9 cellular contexts compared by ENCODE assay signal in the genomic region with DNA sequence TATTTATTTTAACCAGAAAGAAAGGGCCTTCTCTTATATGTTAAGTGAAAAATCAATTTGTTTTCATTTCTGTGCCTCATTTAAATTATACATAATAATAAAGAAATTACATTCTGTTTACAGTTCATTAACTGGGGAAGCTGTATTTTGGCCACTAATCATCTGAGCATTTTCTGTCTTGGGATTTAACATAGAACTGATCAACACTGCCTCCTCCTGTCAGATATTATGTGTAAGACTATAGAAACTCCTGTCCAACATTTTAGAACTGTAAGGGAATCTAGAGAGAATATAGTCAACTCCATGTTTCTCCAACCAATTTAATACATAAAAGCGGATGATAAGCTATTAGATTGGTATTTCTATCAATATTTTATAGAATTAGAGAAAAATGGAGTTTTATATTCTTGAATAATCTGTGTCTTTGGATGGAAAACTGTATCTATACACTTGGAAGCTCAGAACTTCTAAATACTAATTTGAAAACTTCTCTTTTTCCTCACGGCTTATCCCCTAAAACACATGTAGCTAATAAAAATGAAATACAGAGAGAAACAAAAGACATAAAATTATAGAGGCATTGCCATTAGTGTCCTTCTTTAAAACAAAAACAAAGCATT. TPM values are rescaled to one million over a fixed set of nuclear protein-coding genes. Genes with fewer than 3 reads are reported as not detected.
DNase-seq lines count a peak whose midpoint lies in the region; ATAC-seq and TF ChIP-seq lines count a peak whose summit lies in the region.
"Had no signal": no experiment of that assay in that cellular context is flagged by ENCODE, and none has a peak within 500 bp of the region (broad histone marks: within the 10 kb centered on the region; RNA-seq: fewer than 3 reads in every experiment).

No MANE protein-coding gene starts in this region.

- no peaks in the 10 kb centered on the region for H3K9me3 ChIP-seq in mucosa of descending colon

- peak; percentile 18 for DNase-seq in GM10266 (ENCODE audit: extremely low spot score)
- peak; percentile 12 for DNase-seq in LoVo (ENCODE audit: low spot score)
- DNase-seq in brain microvascular endothelial cell, result no peak
- peak in 1 of 3 donors; percentile 11 for DNase-seq in mucosa of descending colon
- DNase-seq in lower leg skin (ENCODE audit: low spot score in 2 of 2), result no peak
- no peak for DNase-seq in NCI-H345 treated with DMSO at 0.1 percent for 48 hours (lab: John Stamatoyannopoulos, UW; ENCODE audit: unreplicated experiment)
- no peak for DNase-seq in activated T-cell treated with anti-CD3 and anti-CD28 coated beads for 4 hours

- H3K27ac ChIP-seq in brain microvascular endothelial cell, result no peak overlapping the region

- in situ Hi-C loops in brain microvascular endothelial cell (cut with HindIII; ENCODE audit: low pct_ligation_motif_present, low sequenced_read_pairs), result loop anchor here (25.0 kb wide), 1 partner anchor 497 kb away; no protein-coding TSS in a partner anchor

- H3K36me3 ChIP-seq in brain microvascular endothelial cell (replicated peaks), result no peaks in the 10 kb centered on the region
- no peaks in the 10 kb centered on the region for H3K36me3 ChIP-seq in mucosa of descending colon (ENCODE audit: low read depth)

- H3K27me3 ChIP-seq in brain microvascular endothelial cell (replicated peaks), result no peaks in the 10 kb centered on the region

- intact Hi-C loops in mucosa of descending colon (cut with DNase I, micrococcal nuclease) (loop anchor here in 1 of 2 donors (5.0 kb wide), 1 partner anchor 167 kb away; no protein-coding TSS in a partner anchor), lower leg skin (cut with DNase I; ENCODE audit: low total_unique reads) (no loop called here)

- WGBS in lower leg skin, 2 donors, result 77 to 79% methylated on average over 2 of the region's 2 CpGs

- H3K4me3 ChIP-seq in brain microvascular endothelial cell (ENCODE audit: low read depth, low read length) (no peak overlapping the region), mucosa of descending colon (no peak overlapping the region), lower leg skin (ENCODE audit: low read depth, poor library complexity, severe bottlenecking) (no peak overlapping the region)

- no peaks in the 10 kb centered on the region for H3K4me1 ChIP-seq in mucosa of descending colon (ENCODE audit: low read depth)

- ATAC-seq in mucosa of descending colon, result peak; percentile 42
- no peak for ATAC-seq in HG03521 (IDR thresholded peaks at IDR 0.05; ENCODE audit: unreplicated experiment)

- no peak for TF ChIP-seq POLR2A in lower leg skin (IDR thresholded peaks at IDR 0.05)

- peak; percentile 51 for TF ChIP-seq CTCF in GM10266 (IDR thresholded peaks at IDR 0.05; ENCODE audit: control insufficient read depth, insufficient read depth, low read depth, missing control alignments)
- peak; percentile 30 for TF ChIP-seq CTCF in brain microvascular endothelial cell (IDR thresholded peaks at IDR 0.05; ENCODE audit: low read depth, low read length, missing control alignments)
- peak; percentile 17 for TF ChIP-seq CTCF in mucosa of descending colon (IDR thresholded peaks at IDR 0.05)
- TF ChIP-seq CTCF in lower leg skin (IDR thresholded peaks at IDR 0.05), result no peak

RNA-seq across cellular contexts. Expression of gene ENPEP, which starts 33.0 kb away (rescaled TPM):
- total RNA-seq in mucosa of descending colon (1 to 10 TPM; 1.2 to 2.1 (median 1.5) TPM), lower leg skin (1 to 10 TPM in 3 of 4 donors, under 1 TPM in 1; 0.39 to 3.1 (median 1.9) TPM)
- total RNA-seq: activated CD8-positive, alpha-beta memory T cell treated with anti-CD3 and anti-CD28 coated beads for 36 hours had no signal

Comparison
In these comparisons a context has a peak if more than half of its experiments do, and no peak if none do; other contexts are left out.
1. DNase-seq: peak in GM10266 (single experiment) and LoVo (single experiment); none in brain microvascular endothelial cell (single experiment), lower leg skin (0 of 2), NCI-H345 treated with DMSO at 0.1 percent for 48 hours (single experiment) and activated T-cell treated with anti-CD3 and anti-CD28 coated beads for 4 hours (single experiment).
2. CTCF ChIP-seq: peak in GM10266 (single experiment), brain microvascular endothelial cell (single experiment) and mucosa of descending colon (single experiment); none in lower leg skin (0 of 3).